In the genomic region with DNA sequence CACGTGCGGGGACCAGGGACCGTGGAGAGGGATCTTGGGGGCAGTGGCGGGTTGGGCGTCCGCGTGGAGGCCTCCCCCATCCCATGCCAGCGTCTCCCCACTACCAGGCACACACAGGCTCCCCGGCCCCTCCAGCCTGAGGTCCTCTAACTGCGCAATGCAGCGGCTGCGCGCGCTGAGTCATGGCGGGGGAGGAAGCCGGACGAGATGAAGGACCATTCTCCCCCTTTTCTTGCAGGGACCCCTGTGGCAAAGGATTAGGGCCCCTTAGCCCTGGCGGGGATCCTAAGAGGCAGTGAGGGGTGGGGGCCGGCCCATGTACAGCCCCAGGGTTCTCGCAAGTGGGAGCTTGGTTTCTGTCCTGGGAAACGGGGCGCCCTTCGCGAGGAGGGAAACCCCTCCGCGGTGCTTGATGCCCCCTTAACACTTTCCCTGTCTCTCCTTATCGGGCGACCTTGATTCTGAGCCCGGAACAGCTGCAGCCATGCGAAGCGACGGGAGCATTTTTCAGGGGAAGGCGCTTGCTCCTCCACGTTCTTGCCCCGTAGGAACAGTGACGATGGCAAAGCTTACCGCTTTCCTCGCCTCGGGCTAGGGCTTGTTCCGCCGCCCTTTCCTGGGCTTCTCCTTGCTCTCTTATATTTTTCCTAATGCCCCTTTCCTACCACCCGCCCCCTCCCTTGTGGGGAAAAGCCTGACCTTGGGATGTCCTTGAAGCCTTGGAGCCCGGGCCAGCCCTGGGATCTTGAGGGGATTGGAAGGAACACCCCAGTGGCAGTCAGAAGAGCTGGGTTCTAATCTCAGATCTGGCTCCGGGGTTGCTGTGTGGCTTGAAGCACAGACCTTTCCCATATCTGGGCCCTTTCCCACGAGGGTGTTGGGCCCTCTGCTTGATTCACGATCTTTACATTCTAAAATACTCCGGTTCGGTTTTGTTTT, we compare ENCODE assay signal across 8 cellular contexts. TPM values are rescaled to one million over a fixed set of nuclear protein-coding genes. Genes with fewer than 3 reads are reported as not detected.
DNase-seq lines count a peak whose midpoint lies in the region; ATAC-seq and TF ChIP-seq lines count a peak whose summit lies in the region.

No MANE protein-coding gene starts in this region.

- in situ Hi-C loops in transverse colon (cut with MboI; ENCODE audit: low pct_ligation_motif_present in 1 of 4, low pct_unique_long_range_greater_than_20kb in 1 of 4, low sequenced_read_pairs in 3 of 4): no loop called here

- TF ChIP-seq POLR2A in transverse colon (IDR thresholded peaks at IDR 0.05): no peak

- H3K27me3 Mint-ChIP-seq in T-helper 1 cell treated with Interleukin-12 subunit alpha and Interleukin-12 subunit beta and Interleukin-4 antibody, amounts not matched to agents 30 μg/mL and 1 μg/mL, for 36 hours (ENCODE audit: low read depth): no peaks in the 10 kb centered on the region

- intact Hi-C loops in transverse colon (cut with DNase I; ENCODE audit: low total_unique reads): no loop called here

- TF ChIP-seq CTCF in 22Rv1 (IDR thresholded peaks at IDR 0.05) (no peak), transverse colon (IDR thresholded peaks at IDR 0.05) (no peak)

- DNase-seq in effector CD4-positive, alpha-beta T cell: peak; percentile 23
- peak; percentile 21 for DNase-seq in transverse colon

- no peaks in the 10 kb centered on the region for H3K9me3 Mint-ChIP-seq in T-helper 1 cell treated with Interleukin-12 subunit alpha and Interleukin-12 subunit beta and Interleukin-4 antibody, amounts not matched to agents 30 μg/mL and 1 μg/mL, for 36 hours

- peak overlapping the region; percentile 99 for H3K4me3 Mint-ChIP-seq in T-helper 1 cell treated with Interleukin-12 subunit alpha and Interleukin-12 subunit beta and Interleukin-4 antibody, amounts not matched to agents 30 μg/mL and 1 μg/mL, for 36 hours

- peaks cover 37 to 48% of the 10 kb centered on the region in 2 donors for H3K4me1 ChIP-seq in mucosa of rectum (ENCODE audit: control insufficient read depth in 2 of 2, insufficient read depth in 2 of 2, low read length in 2 of 2)
- H3K4me1 ChIP-seq in transverse colon: peaks cover 41 to 63% (median 54%) of the 10 kb centered on the region in 4 donors

- H3K36me3 ChIP-seq in mucosa of rectum (ENCODE audit: control insufficient read depth in 2 of 2, insufficient read depth in 2 of 2, low read length in 2 of 2) (peaks cover 37 to 40% of the 10 kb centered on the region in 2 donors), transverse colon (peaks cover 3 to 40% (median 20%) of the 10 kb centered on the region in 4 donors)

- H3K27ac Mint-ChIP-seq in T-helper 1 cell treated with Interleukin-12 subunit alpha and Interleukin-12 subunit beta and Interleukin-4 antibody, amounts not matched to agents 30 μg/mL and 1 μg/mL, for 36 hours: peak overlapping the region; percentile 98

- H3K4me3 ChIP-seq in mucosa of rectum (ENCODE audit: low read length in 2 of 2): peak overlapping the region; percentile 93 to 100
- H3K4me3 ChIP-seq in transverse colon: peak overlapping the region; percentile 74 to 94 (median 82)

- H3K36me3 Mint-ChIP-seq in T-helper 1 cell treated with Interleukin-12 subunit alpha and Interleukin-12 subunit beta and Interleukin-4 antibody, amounts not matched to agents 30 μg/mL and 1 μg/mL, for 36 hours (ENCODE audit: low read depth): peaks cover 37% of the 10 kb centered on the region

- 1 to 2% methylated on average over 16 to 31 of the region's 48 CpGs for WGBS in transverse colon (ENCODE audit: low coverage in 1 of 2), 2 donors

- H3K27ac ChIP-seq in 22Rv1 (peak overlapping the region; percentile 98), mucosa of rectum (ENCODE audit: low read depth in 2 of 2, low read length in 2 of 2) (peak overlapping the region; percentile 94 to 99), transverse colon (peak overlapping the region; percentile 91 to 99 (median 98))

- peaks cover 35% of the 10 kb centered on the region for H3K4me1 Mint-ChIP-seq in T-helper 1 cell treated with Interleukin-12 subunit alpha and Interleukin-12 subunit beta and Interleukin-4 antibody, amounts not matched to agents 30 μg/mL and 1 μg/mL, for 36 hours (ENCODE audit: low read depth)

- no peaks in the 10 kb centered on the region for H3K27me3 ChIP-seq in mucosa of rectum (ENCODE audit: control insufficient read depth in 2 of 2, insufficient read depth in 2 of 2, low read length in 2 of 2)
- H3K27me3 ChIP-seq in transverse colon: no peaks in the 10 kb centered on the region

- peak overlapping the region; percentile 98 to 100 for H3K9ac ChIP-seq in mucosa of rectum (ENCODE audit: low read depth in 1 of 2, low read length in 2 of 2)

- H3K9me3 ChIP-seq in mucosa of rectum (ENCODE audit: control insufficient read depth in 2 of 2, low read length in 2 of 2): no peaks in the 10 kb centered on the region
- H3K9me3 ChIP-seq in transverse colon: no peaks in the 10 kb centered on the region

- ATAC-seq in GM21723 (IDR thresholded peaks at IDR 0.05; ENCODE audit: unreplicated experiment): peak; percentile 4
- ATAC-seq in GM18867 (IDR thresholded peaks at IDR 0.05; ENCODE audit: unreplicated experiment): no peak
- no peak for ATAC-seq in HG03342 (IDR thresholded peaks at IDR 0.05; ENCODE audit: unreplicated experiment)

- TF ChIP-seq EP300 in transverse colon (IDR thresholded peaks at IDR 0.05; ENCODE audit: low read depth): no peak

RNA-seq across cellular contexts. Expression of a gene that starts 0.7 kb away (rescaled TPM):
- total RNA-seq in transverse colon: 1,000 to 10,000 TPM in 2 of 4 donors, 100 to 1,000 TPM in 2; 778 to 1,392 (median 1,174) TPM

RNA-seq across cellular contexts. Expression of a gene that starts 9.6 kb away (rescaled TPM):
- 10 to 100 TPM; 17.7 to 92.3 (median 74.3) TPM for total RNA-seq in transverse colon

RNA-seq across cellular contexts. Expression of a gene that starts 25.5 kb away (rescaled TPM):
- total RNA-seq in transverse colon: 1 to 10 TPM in 1 of 4 donors, under 1 TPM in 1, not detected in 2; 0.82 to 2.2 TPM

RNA-seq across cellular contexts. Expression of a gene that starts 29.8 kb away (rescaled TPM):
- total RNA-seq in transverse colon: 100 to 1,000 TPM in 3 of 4 donors, 10 to 100 TPM in 1; 90.8 to 154 (median 125) TPM

RNA-seq across cellular contexts. Expression of a gene that starts 35.1 kb away (rescaled TPM):
- total RNA-seq in transverse colon: not detected
